9 cellular contexts compared by ENCODE assay signal in the genomic region with DNA sequence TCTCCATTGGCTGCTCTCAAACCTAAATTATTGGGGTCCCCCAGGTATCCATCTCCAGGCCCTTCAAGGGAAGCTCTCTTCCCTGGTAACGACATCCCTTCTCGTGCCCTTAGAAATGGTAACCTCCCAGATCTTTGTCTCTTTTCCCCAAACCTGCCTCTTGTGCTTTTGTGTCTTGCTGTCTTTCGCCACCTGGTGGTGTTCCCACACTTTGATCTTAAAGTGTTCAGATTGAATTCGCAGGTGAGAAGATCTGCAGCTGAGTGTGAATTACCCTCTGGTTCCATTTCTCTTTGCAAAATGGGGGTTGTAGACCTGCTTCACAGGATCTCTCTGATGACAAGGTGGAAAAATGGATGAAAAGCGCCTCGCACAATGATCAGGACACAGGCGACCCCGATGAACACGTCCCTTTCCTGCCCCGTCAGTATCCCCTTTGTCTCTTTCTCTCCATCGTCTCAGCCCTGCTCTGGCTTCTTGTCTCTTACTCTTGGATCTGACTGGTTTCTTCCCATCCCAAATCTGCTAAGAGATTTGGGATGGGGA. TPM values are rescaled to one million over a fixed set of nuclear protein-coding genes. Genes with fewer than 3 reads are reported as not detected.
DNase-seq lines count a peak whose midpoint lies in the region; ATAC-seq, FAIRE-seq and TF ChIP-seq lines count a peak whose summit lies in the region.
"Had no signal": no experiment of that assay in that cellular context is flagged by ENCODE, and none has a peak within 500 bp of the region (broad histone marks: within the 10 kb centered on the region; RNA-seq: fewer than 3 reads in every experiment).

No MANE protein-coding gene starts in this region.

- TF ChIP-seq POLR2A in GM12891 (IDR thresholded peaks at IDR 0.05; ENCODE audit: low read depth, low read length) (no peak), esophagus muscularis mucosa (IDR thresholded peaks at IDR 0.05; ENCODE audit: low read depth) (no peak)

- no peak overlapping the region for H3K27ac ChIP-seq in esophagus muscularis mucosa (replicated peaks in 1 of 4)

- ATAC-seq in HG03378 (IDR thresholded peaks at IDR 0.05; ENCODE audit: unreplicated experiment) (no peak), GM18511 (IDR thresholded peaks at IDR 0.05; ENCODE audit: unreplicated experiment) (no peak)

- no peaks in the 10 kb centered on the region for H3K4me1 ChIP-seq in esophagus muscularis mucosa

- H3K4me3 ChIP-seq in esophagus muscularis mucosa = no peak overlapping the region

- no peak for TF ChIP-seq EP300 in esophagus muscularis mucosa (IDR thresholded peaks at IDR 0.05)

- H3K36me3 ChIP-seq in esophagus muscularis mucosa = peaks cover 2 to 52% (median 24%) of the 10 kb centered on the region in 4 donors

- H3K27me3 ChIP-seq in esophagus muscularis mucosa = no peaks in the 10 kb centered on the region

- peak; percentile 50 for TF ChIP-seq CTCF in AG09319 (IDR thresholded peaks at IDR 0.05; ENCODE audit: low read depth, low read length)
- TF ChIP-seq CTCF in esophagus muscularis mucosa (IDR thresholded peaks at IDR 0.05) = peak; percentile 36 to 42 (median 37)
- peak; percentile 68 for TF ChIP-seq CTCF in progenitor cell of endocrine pancreas (IDR thresholded peaks at IDR 0.05; ENCODE audit: unreplicated experiment)

- no peaks in the 10 kb centered on the region for H3K9me3 Mint-ChIP-seq in activated CD4-positive, alpha-beta T cell treated with anti-CD3 and anti-CD28 coated beads, Interleukin-2, amount 10 ng/mL, durations not matched to agents 24 days and 14 days
- no peaks in the 10 kb centered on the region for H3K9me3 Mint-ChIP-seq in progenitor cell of endocrine pancreas (ENCODE audit: low read depth)

- peaks cover 26% of the 10 kb centered on the region for H3K36me3 Mint-ChIP-seq in activated CD4-positive, alpha-beta T cell treated with anti-CD3 and anti-CD28 coated beads, Interleukin-2, amount 10 ng/mL, durations not matched to agents 24 days and 14 days (ENCODE audit: low read depth)
- peaks cover 27% of the 10 kb centered on the region for H3K36me3 Mint-ChIP-seq in progenitor cell of endocrine pancreas (ENCODE audit: insufficient read depth)

- no peaks in the 10 kb centered on the region for H3K9me3 ChIP-seq in esophagus muscularis mucosa

- H3K27me3 Mint-ChIP-seq in activated CD4-positive, alpha-beta T cell treated with anti-CD3 and anti-CD28 coated beads, Interleukin-2, amount 10 ng/mL, durations not matched to agents 24 days and 14 days = no peaks in the 10 kb centered on the region
- no peaks in the 10 kb centered on the region for H3K27me3 Mint-ChIP-seq in progenitor cell of endocrine pancreas

- H3K4me1 Mint-ChIP-seq in activated CD4-positive, alpha-beta T cell treated with anti-CD3 and anti-CD28 coated beads, Interleukin-2, amount 10 ng/mL, durations not matched to agents 24 days and 14 days = peaks cover 22% of the 10 kb centered on the region
- peaks cover 34% of the 10 kb centered on the region for H3K4me1 Mint-ChIP-seq in progenitor cell of endocrine pancreas (ENCODE audit: low read depth)

- no peak overlapping the region for H3K27ac Mint-ChIP-seq in activated CD4-positive, alpha-beta T cell treated with anti-CD3 and anti-CD28 coated beads, Interleukin-2, amount 10 ng/mL, durations not matched to agents 24 days and 14 days
- peak overlapping the region; percentile 84 for H3K27ac Mint-ChIP-seq in progenitor cell of endocrine pancreas

- WGBS in esophagus muscularis mucosa = 82% methylated on average over 11 of the region's 11 CpGs

- peak; percentile 87 for FAIRE-seq in GM12891 (lab: Jason Lieb, UNC)

- intact Hi-C loops in activated CD4-positive, alpha-beta T cell treated with anti-CD3 and anti-CD28 coated beads, Interleukin-2, amount 10 ng/mL, durations not matched to agents 24 days and 14 days (cut with micrococcal nuclease) = loop anchor here (1.0 to 2.0 kb wide), 2 partner anchors 57 to 68 kb away; no protein-coding TSS in a partner anchor
- intact Hi-C loops in esophagus muscularis mucosa (cut with DNase I) = loop anchor here (5.0 kb wide), 1 partner anchor 67 kb away; no protein-coding TSS in a partner anchor

- DNase-seq in AG09319 (ENCODE audit: extremely low read depth, low read depth) = peak; percentile 36
- no peak for DNase-seq in GM12891 (ENCODE audit: insufficient read length, low spot score)
- DNase-seq in NCI-H2196 treated with DMSO at 0.1 percent for 48 hours (lab: John Stamatoyannopoulos, UW; ENCODE audit: unreplicated experiment) = peak; percentile 52
- peak; percentile 87 for DNase-seq in activated CD4-positive, alpha-beta T cell treated with anti-CD3 and anti-CD28 coated beads, Interleukin-2, amount 10 ng/mL, durations not matched to agents 24 days and 14 days
- no peak for DNase-seq in esophagus muscularis mucosa (ENCODE audit: extremely low spot score)
- no peak for DNase-seq in progenitor cell of endocrine pancreas (ENCODE audit: low spot score, unreplicated experiment)
- DNase-seq: right cardiac atrium had no signal

- H3K4me3 Mint-ChIP-seq in activated CD4-positive, alpha-beta T cell treated with anti-CD3 and anti-CD28 coated beads, Interleukin-2, amount 10 ng/mL, durations not matched to agents 24 days and 14 days = no peak overlapping the region
- H3K4me3 Mint-ChIP-seq in progenitor cell of endocrine pancreas (ENCODE audit: low read depth) = no peak overlapping the region

TF ChIP-seq in GM12891, 5 proteins besides CTCF, POLR2A, EP300 and RAD21:
- no peak for TF ChIP-seq POLR2AphosphoS5 (IDR thresholded peaks at IDR 0.05; ENCODE audit: low read depth, low read length)
- no peak for TF ChIP-seq TAF1 (IDR thresholded peaks at IDR 0.05; ENCODE audit: low read depth, low read length)
- no peak for TF ChIP-seq POU2F2 (IDR thresholded peaks at IDR 0.05; ENCODE audit: low read depth, low read length)
- TF ChIP-seq PAX5 (IDR thresholded peaks at IDR 0.05; ENCODE audit: insufficient read depth, low read length, severe bottlenecking) = no peak
- TF ChIP-seq SPI1 (IDR thresholded peaks at IDR 0.05; ENCODE audit: low read depth, low read length) = no peak

RNA-seq across cellular contexts. Expression of a gene that starts 53.1 kb away (rescaled TPM):
- 1.5 TPM for polyA plus RNA-seq in GM12891 (2012; ENCODE audit: low read depth, missing spikeins)
- total RNA-seq in activated CD4-positive, alpha-beta T cell treated with anti-CD3 and anti-CD28 coated beads, Interleukin-2, amount 10 ng/mL, durations not matched to agents 24 days and 14 days = 16.0 and 17.5 TPM in 2 replicates
- 10 to 100 TPM in 2 of 4 donors, 1 to 10 TPM in 2; 6.3 to 15.1 (median 11.2) TPM for total RNA-seq in esophagus muscularis mucosa
- 47.7 and 57.4 TPM in 2 replicates for total RNA-seq in progenitor cell of endocrine pancreas

Comparison
In these comparisons a context has a peak if more than half of its experiments do, and no peak if none do; other contexts are left out.
1. DNase-seq: peak in AG09319 (single experiment), NCI-H2196 treated with DMSO at 0.1 percent for 48 hours (single experiment) and activated CD4-positive, alpha-beta T cell treated with anti-CD3 and anti-CD28 coated beads, Interleukin-2, amount 10 ng/mL, durations not matched to agents 24 days and 14 days (single experiment); none in GM12891 (single experiment), esophagus muscularis mucosa (single experiment) and progenitor cell of endocrine pancreas (single experiment).
2. Peak in every context shown above with its lines, with median percentiles within 50 percentile points of each other: CTCF ChIP-seq.